ENCODE assay signal across 12 cellular contexts in the genomic region with DNA sequence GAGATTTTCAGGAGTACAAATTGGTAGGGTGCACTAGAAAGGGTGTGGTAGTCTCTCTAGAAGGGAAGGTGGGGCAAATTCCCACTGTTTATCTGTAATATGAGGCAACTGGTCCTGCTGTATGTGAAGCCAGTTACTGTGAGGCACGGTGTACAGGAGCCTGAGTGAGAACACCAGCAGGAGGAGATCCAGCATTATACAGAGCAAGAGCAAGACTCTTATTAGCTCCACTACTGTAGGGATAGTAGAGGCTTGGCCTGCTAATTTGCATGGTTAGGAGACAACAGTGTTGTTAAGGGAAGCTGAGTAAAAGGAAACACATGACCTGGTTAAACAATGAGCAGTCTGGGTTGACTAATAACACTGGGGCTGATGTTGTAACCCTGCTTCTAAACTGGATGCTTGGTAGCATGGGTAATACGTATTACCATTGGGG.
A peak's percentile ranks its signal among the peaks of the same experiment; 100 is the strongest.
DNase-seq lines count a peak whose midpoint lies in the region; TF ChIP-seq lines count a peak whose summit lies in the region.
"Had no signal": no experiment of that assay in that cellular context is flagged by ENCODE, and none has a peak within 500 bp of the region (broad histone marks: within the 10 kb centered on the region; RNA-seq: fewer than 3 reads in every experiment).

No MANE protein-coding gene starts in this region.

- no peaks in the 10 kb centered on the region for H3K27me3 ChIP-seq in neutrophil

- peak; percentile 17 for DNase-seq in GF-D8 (lab: John Stamatoyannopoulos, UW)
- DNase-seq in HuH-7 (ENCODE audit: low spot score): peak; percentile 20
- DNase-seq in epithelial cell of proximal tubule (ENCODE audit: low read depth): peak; percentile 99
- DNase-seq in activated CD4-positive, alpha-beta T cell treated with anti-CD3 and anti-CD28 coated beads, Interleukin-2, amount 50 U/mL, for 1 hour: no peak
- DNase-seq in cerebellum (ENCODE audit: low spot score): no peak
- no peak for DNase-seq in stimulated activated CD4-positive, alpha-beta T cell treated with anti-CD3 and anti-CD28 coated beads, Interleukin-1b, Interleukin-23, amount 100 ng/mL, for 48 hours
- no peak for DNase-seq in NCI-H526 treated with DMSO at 0.1 percent for 48 hours (lab: John Stamatoyannopoulos, UW)
- DNase-seq: DMS153, NCI-H446, nucleus accumbens, T-helper 1 cell had no signal

- H3K9me3 ChIP-seq in neutrophil: no peaks in the 10 kb centered on the region

- H3K4me3 ChIP-seq in epithelial cell of proximal tubule (ENCODE audit: low read depth, low read length) (no peak overlapping the region), neutrophil (ENCODE audit: low read depth in 1 of 2, low read length in 1 of 2) (no peak overlapping the region)

- TF ChIP-seq CTCF in epithelial cell of proximal tubule (conservative IDR thresholded peaks at IDR 0.05; ENCODE audit: low read depth, low read length) (peak; percentile 46), neutrophil (IDR thresholded peaks at IDR 0.05) (no peak)

- peak overlapping the region; percentile 70 for H3K27ac ChIP-seq in neutrophil

- H3K36me3 ChIP-seq in neutrophil: peaks cover 53% of the 10 kb centered on the region

- peaks cover 40 to 43% of the 10 kb centered on the region in 2 experiments for H3K4me1 ChIP-seq in neutrophil (ENCODE audit: control insufficient read depth in 1 of 2, insufficient read depth in 1 of 2, low read depth in 1 of 2, low read length in 1 of 2)

Comparison
In these comparisons a context has a peak if more than half of its experiments do, and no peak if none do; other contexts are left out.
1. DNase-seq: peak in GF-D8 (single experiment), HuH-7 (single experiment) and epithelial cell of proximal tubule (single experiment); none in activated CD4-positive, alpha-beta T cell treated with anti-CD3 and anti-CD28 coated beads, Interleukin-2, amount 50 U/mL, for 1 hour (single experiment), cerebellum (single experiment), stimulated activated CD4-positive, alpha-beta T cell treated with anti-CD3 and anti-CD28 coated beads, Interleukin-1b, Interleukin-23, amount 100 ng/mL, for 48 hours (single experiment) and NCI-H526 treated with DMSO at 0.1 percent for 48 hours (single experiment).